Comparison of ENCODE assay signal across 1 cellular context in the genomic region with DNA sequence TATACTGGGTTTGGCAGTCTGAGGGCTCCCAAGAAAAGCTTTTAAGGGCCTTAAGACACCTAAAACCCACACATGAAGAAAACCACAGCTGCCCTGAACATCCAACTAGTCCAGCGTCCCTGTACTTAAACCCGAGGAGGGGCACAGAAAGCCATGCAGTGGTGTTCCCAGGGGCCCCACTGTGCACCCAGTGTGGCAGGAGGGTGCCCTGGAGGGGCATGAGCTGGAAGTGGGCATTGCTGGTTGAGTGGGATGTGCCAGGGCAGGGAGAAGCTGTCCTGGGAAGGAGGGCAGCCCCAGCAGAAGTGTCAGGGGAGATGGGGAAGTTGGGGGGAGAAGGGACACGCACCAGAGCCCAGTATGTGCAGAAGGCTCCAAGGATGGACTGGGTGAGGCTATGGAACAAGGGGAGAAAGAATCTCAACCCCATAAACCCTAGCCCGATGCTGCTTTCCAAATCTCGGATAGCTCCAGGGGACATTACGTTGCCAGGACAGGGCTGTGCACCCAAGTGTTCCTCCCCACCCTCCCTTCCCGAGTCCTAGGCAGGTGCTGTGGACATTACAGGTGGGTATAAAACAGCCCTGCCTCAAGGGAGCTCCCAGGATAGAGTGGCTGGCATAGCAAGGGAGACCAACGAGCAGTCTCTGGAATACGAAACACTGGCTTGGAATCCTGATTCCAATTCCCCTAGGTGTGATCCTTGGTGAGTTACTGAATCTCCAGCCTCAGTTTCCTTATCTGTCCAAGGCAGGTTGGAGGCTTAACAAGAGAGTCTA.
TF ChIP-seq lines count a peak whose summit lies in the region.

No MANE protein-coding gene starts in this region.

TF ChIP-seq in liver, 16 proteins besides CTCF, POLR2A, EP300 and RAD21 (continued from another document):
- TF ChIP-seq, protein P1, sequence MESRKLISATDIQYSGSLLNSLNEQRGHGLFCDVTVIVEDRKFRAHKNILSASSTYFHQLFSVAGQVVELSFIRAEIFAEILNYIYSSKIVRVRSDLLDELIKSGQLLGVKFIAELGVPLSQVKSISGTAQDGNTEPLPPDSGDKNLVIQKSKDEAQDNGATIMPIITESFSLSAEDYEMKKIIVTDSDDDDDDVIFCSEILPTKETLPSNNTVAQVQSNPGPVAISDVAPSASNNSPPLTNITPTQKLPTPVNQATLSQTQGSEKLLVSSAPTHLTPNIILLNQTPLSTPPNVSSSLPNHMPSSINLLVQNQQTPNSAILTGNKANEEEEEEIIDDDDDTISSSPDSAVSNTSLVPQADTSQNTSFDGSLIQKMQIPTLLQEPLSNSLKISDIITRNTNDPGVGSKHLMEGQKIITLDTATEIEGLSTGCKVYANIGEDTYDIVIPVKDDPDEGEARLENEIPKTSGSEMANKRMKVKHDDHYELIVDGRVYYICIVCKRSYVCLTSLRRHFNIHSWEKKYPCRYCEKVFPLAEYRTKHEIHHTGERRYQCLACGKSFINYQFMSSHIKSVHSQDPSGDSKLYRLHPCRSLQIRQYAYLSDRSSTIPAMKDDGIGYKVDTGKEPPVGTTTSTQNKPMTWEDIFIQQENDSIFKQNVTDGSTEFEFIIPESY (IDR thresholded peaks at IDR 0.05) = no peak
- no peak for TF ChIP-seq HNF4G (IDR thresholded peaks at IDR 0.05)
- TF ChIP-seq GABPA (IDR thresholded peaks at IDR 0.05 in 1 of 2, conservative IDR thresholded peaks at IDR 0.05 in 1 of 2) = no peak
- TF ChIP-seq, protein P2, sequence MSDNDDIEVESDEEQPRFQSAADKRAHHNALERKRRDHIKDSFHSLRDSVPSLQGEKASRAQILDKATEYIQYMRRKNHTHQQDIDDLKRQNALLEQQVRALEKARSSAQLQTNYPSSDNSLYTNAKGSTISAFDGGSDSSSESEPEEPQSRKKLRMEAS (IDR thresholded peaks at IDR 0.05) = no peak
- no peak for TF ChIP-seq FOXA2 (IDR thresholded peaks at IDR 0.05)
- no peak for TF ChIP-seq HNF4A (conservative IDR thresholded peaks at IDR 0.05)
- no peak for TF ChIP-seq YY1 (IDR thresholded peaks at IDR 0.05)
- TF ChIP-seq NR2F2 (IDR thresholded peaks at IDR 0.05) = no peak
